In genomic region chr1:47881505-47882442, GRCh38 we compare ENCODE assay signal across 2 cellular contexts.
TF ChIP-seq lines count a peak whose summit lies in the region.

No MANE protein-coding gene starts in this region.

TF ChIP-seq in HepG2, 621 proteins besides CTCF, POLR2A, EP300 and RAD21:
- TF ChIP-seq, protein P1, sequence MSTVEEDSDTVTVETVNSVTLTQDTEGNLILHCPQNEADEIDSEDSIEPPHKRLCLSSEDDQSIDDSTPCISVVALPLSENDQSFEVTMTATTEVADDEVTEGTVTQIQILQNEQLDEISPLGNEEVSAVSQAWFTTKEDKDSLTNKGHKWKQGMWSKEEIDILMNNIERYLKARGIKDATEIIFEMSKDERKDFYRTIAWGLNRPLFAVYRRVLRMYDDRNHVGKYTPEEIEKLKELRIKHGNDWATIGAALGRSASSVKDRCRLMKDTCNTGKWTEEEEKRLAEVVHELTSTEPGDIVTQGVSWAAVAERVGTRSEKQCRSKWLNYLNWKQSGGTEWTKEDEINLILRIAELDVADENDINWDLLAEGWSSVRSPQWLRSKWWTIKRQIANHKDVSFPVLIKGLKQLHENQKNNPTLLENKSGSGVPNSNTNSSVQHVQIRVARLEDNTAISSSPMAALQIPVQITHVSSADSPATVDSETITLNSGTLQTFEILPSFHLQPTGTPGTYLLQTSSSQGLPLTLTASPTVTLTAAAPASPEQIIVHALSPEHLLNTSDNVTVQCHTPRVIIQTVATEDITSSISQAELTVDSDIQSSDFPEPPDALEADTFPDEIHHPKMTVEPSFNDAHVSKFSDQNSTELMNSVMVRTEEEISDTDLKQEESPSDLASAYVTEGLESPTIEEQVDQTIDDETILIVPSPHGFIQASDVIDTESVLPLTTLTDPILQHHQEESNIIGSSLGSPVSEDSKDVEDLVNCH (CRISPR knock-in tag; IDR thresholded peaks at IDR 0.05), result no peak
- TF ChIP-seq ZNF687 (CRISPR knock-in tag; IDR thresholded peaks at IDR 0.05), result peak; percentile 31; the same call in 1 of the 2 replicates

TF ChIP-seq in GM23338, 12 proteins besides CTCF, POLR2A, EP300 and RAD21:
- TF ChIP-seq, protein P2, sequence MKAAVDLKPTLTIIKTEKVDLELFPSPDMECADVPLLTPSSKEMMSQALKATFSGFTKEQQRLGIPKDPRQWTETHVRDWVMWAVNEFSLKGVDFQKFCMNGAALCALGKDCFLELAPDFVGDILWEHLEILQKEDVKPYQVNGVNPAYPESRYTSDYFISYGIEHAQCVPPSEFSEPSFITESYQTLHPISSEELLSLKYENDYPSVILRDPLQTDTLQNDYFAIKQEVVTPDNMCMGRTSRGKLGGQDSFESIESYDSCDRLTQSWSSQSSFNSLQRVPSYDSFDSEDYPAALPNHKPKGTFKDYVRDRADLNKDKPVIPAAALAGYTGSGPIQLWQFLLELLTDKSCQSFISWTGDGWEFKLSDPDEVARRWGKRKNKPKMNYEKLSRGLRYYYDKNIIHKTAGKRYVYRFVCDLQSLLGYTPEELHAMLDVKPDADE (IDR thresholded peaks at IDR 0.05), result no peak
- TF ChIP-seq STAT1 (IDR thresholded peaks at IDR 0.05; ENCODE audit: unreplicated experiment) (no peak), NANOG (IDR thresholded peaks at IDR 0.05; ENCODE audit: borderline replicate concordance) (no peak), EZH2 (IDR thresholded peaks at IDR 0.05; ENCODE audit: low read depth, unreplicated experiment) (no peak), JUNB (IDR thresholded peaks at IDR 0.05; ENCODE audit: unreplicated experiment) (no peak), POLR2AphosphoS5 (IDR thresholded peaks at IDR 0.05; ENCODE audit: low read depth) (no peak), EZH2phosphoT487 (IDR thresholded peaks at IDR 0.05; ENCODE audit: unreplicated experiment) (no peak)
- TF ChIP-seq, protein P3, sequence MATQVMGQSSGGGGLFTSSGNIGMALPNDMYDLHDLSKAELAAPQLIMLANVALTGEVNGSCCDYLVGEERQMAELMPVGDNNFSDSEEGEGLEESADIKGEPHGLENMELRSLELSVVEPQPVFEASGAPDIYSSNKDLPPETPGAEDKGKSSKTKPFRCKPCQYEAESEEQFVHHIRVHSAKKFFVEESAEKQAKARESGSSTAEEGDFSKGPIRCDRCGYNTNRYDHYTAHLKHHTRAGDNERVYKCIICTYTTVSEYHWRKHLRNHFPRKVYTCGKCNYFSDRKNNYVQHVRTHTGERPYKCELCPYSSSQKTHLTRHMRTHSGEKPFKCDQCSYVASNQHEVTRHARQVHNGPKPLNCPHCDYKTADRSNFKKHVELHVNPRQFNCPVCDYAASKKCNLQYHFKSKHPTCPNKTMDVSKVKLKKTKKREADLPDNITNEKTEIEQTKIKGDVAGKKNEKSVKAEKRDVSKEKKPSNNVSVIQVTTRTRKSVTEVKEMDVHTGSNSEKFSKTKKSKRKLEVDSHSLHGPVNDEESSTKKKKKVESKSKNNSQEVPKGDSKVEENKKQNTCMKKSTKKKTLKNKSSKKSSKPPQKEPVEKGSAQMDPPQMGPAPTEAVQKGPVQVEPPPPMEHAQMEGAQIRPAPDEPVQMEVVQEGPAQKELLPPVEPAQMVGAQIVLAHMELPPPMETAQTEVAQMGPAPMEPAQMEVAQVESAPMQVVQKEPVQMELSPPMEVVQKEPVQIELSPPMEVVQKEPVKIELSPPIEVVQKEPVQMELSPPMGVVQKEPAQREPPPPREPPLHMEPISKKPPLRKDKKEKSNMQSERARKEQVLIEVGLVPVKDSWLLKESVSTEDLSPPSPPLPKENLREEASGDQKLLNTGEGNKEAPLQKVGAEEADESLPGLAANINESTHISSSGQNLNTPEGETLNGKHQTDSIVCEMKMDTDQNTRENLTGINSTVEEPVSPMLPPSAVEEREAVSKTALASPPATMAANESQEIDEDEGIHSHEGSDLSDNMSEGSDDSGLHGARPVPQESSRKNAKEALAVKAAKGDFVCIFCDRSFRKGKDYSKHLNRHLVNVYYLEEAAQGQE (IDR thresholded peaks at IDR 0.05; ENCODE audit: unreplicated experiment), result no peak
